ENCODE assay signal across 9 cellular contexts in the genomic region with DNA sequence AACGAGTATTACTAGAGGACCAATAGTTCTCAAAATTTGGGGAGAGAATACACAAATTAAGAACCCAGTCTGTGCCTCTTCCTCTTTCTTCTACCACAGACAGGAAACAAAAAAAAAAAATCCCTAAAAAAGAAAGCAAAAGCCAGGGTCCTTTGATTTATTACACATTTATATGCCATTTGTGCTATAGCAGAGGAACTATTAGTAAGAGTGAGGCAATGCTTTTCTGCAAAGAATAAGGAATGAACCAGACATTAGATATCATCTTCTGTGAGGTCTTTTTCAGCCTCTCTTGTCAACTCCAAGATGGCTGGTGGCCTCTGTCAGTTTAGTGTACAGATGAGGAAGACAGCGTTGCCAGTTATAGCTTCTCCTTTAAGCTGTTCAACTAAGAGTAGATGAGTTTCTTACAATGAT.
DNase-seq lines count a peak whose midpoint lies in the region; ATAC-seq and TF ChIP-seq lines count a peak whose summit lies in the region.
"Had no signal": no experiment of that assay in that cellular context is flagged by ENCODE, and none has a peak within 500 bp of the region (broad histone marks: within the 10 kb centered on the region; RNA-seq: fewer than 3 reads in every experiment).

No MANE protein-coding gene starts in this region.

- ATAC-seq in HG03521 (IDR thresholded peaks at IDR 0.05; ENCODE audit: unreplicated experiment): no peak
- ATAC-seq: Panc1 had no signal

- peak overlapping the region; percentile 66 for H3K4me3 Mint-ChIP-seq in dendritic cell treated with granulocyte-macrophage colony-stimulating factor and Interleukin-4, amounts not matched to agents 40 ng/mL and 50 ng/mL, for 4 days

- no peak for TF ChIP-seq CTCF in GM20000 (IDR thresholded peaks at IDR 0.05; ENCODE audit: extremely low read depth, missing control alignments)

- DNase-seq in GDM1 (lab: John Stamatoyannopoulos, UW) (peak; percentile 22), GM20000 (ENCODE audit: low spot score) (peak; percentile 15), KBM-7 (peak; percentile 87), OCI-M2 (lab: John Stamatoyannopoulos, UW; ENCODE audit: unreplicated experiment) (no peak), NCI-H1436 treated with DMSO at 0.1 percent for 48 hours (lab: John Stamatoyannopoulos, UW) (no peak), posterior vena cava (ENCODE audit: low spot score) (no peak)

- H3K27me3 Mint-ChIP-seq in dendritic cell treated with granulocyte-macrophage colony-stimulating factor and Interleukin-4, amounts not matched to agents 40 ng/mL and 50 ng/mL, for 4 days: no peaks in the 10 kb centered on the region

- H3K9me3 Mint-ChIP-seq in dendritic cell treated with granulocyte-macrophage colony-stimulating factor and Interleukin-4, amounts not matched to agents 40 ng/mL and 50 ng/mL, for 4 days: no peaks in the 10 kb centered on the region

- peaks cover 14% of the 10 kb centered on the region for H3K4me1 Mint-ChIP-seq in dendritic cell treated with granulocyte-macrophage colony-stimulating factor and Interleukin-4, amounts not matched to agents 40 ng/mL and 50 ng/mL, for 4 days (ENCODE audit: low read depth)

- H3K36me3 Mint-ChIP-seq in dendritic cell treated with granulocyte-macrophage colony-stimulating factor and Interleukin-4, amounts not matched to agents 40 ng/mL and 50 ng/mL, for 4 days (ENCODE audit: low read depth): peaks cover 6% of the 10 kb centered on the region

- H3K27ac Mint-ChIP-seq in dendritic cell treated with granulocyte-macrophage colony-stimulating factor and Interleukin-4, amounts not matched to agents 40 ng/mL and 50 ng/mL, for 4 days: peak overlapping the region; percentile 94

- intact Hi-C loops in dendritic cell treated with granulocyte-macrophage colony-stimulating factor and Interleukin-4, amounts not matched to agents 40 ng/mL and 50 ng/mL, for 4 days (cut with micrococcal nuclease): no loop called here
- intact Hi-C loops in posterior vena cava (cut with DNase I): no loop called here

- in situ Hi-C loops in KBM-7 (cut with MboI; ENCODE audit: low pct_unique_long_range_greater_than_20kb, low sequenced_read_pairs): no loop called here

Comparison
In these comparisons a context has a peak if more than half of its experiments do, and no peak if none do; other contexts are left out.
1. DNase-seq: peak in GDM1 (single experiment), GM20000 (single experiment) and KBM-7 (single experiment); none in OCI-M2 (single experiment), NCI-H1436 treated with DMSO at 0.1 percent for 48 hours (single experiment) and posterior vena cava (single experiment).